In genomic region chr5:151075698-151076331, GRCh38 we compare ENCODE assay signal across 1 cellular context.
TF ChIP-seq lines count a peak whose summit lies in the region.

No MANE protein-coding gene starts in this region.

TF ChIP-seq in SK-N-SH, 30 proteins besides CTCF, POLR2A, EP300 and RAD21 (continued from another document):
- TF ChIP-seq USF2 (IDR thresholded peaks at IDR 0.05; ENCODE audit: borderline replicate concordance, low read depth, low read length) (no peak), GATA2 (CRISPR knock-in tag; IDR thresholded peaks at IDR 0.05) (no peak), TEAD4 (IDR thresholded peaks at IDR 0.05; ENCODE audit: borderline replicate concordance, insufficient read depth) (no peak), SMC3 (IDR thresholded peaks at IDR 0.05; ENCODE audit: low read depth, low read length) (no peak), IRF3 (IDR thresholded peaks at IDR 0.05; ENCODE audit: low read depth, low read length) (no peak), EZH2phosphoT487 (IDR thresholded peaks at IDR 0.05; ENCODE audit: borderline replicate concordance, low read depth) (no peak), YY1 (IDR thresholded peaks at IDR 0.05; ENCODE audit: low read depth) (no peak), RXRA (IDR thresholded peaks at IDR 0.05; ENCODE audit: borderline replicate concordance, low read depth) (no peak), SIN3A (IDR thresholded peaks at IDR 0.05; ENCODE audit: borderline replicate concordance, low read depth, low read length) (no peak), RFX5 (IDR thresholded peaks at IDR 0.05; ENCODE audit: low read length) (no peak), NFIC (IDR thresholded peaks at IDR 0.05; ENCODE audit: borderline replicate concordance) (no peak), FOXJ3 (CRISPR knock-in tag; IDR thresholded peaks at IDR 0.05) (no peak), MAX (IDR thresholded peaks at IDR 0.05; ENCODE audit: low read depth) (no peak)
